Comparison of ENCODE assay signal across 1 cellular context in the genomic region with DNA sequence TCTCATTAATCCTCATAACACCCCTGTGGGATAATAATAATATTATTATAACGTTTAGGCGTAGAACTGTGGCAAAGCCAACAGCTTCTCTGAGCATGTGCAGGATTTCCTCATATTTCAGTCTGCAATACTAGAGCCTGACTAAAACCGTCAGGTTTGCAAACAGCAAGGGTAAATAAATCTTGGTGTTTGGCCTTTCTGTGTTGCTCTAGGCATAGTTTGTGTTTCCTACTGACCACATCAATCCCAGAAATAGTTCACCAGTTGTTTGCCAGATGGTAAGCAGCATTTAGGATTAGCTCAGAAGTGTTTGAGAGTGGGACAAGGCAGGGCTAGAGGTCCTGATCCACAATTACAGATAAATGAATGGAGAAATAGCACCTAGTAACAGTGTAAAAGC.
TF ChIP-seq lines count a peak whose summit lies in the region.

No MANE protein-coding gene starts in this region.

TF ChIP-seq in H1, 55 proteins besides CTCF, POLR2A, EP300 and RAD21:
- no peak for TF ChIP-seq CREB1 (IDR thresholded peaks at IDR 0.05)
- no peak for TF ChIP-seq BACH1 (IDR thresholded peaks at IDR 0.05; ENCODE audit: low read length)
- TF ChIP-seq GTF2F1 (IDR thresholded peaks at IDR 0.05; ENCODE audit: borderline replicate concordance, low read depth, low read length) = no peak
